ENCODE assay signal across 10 cellular contexts in the genomic region with DNA sequence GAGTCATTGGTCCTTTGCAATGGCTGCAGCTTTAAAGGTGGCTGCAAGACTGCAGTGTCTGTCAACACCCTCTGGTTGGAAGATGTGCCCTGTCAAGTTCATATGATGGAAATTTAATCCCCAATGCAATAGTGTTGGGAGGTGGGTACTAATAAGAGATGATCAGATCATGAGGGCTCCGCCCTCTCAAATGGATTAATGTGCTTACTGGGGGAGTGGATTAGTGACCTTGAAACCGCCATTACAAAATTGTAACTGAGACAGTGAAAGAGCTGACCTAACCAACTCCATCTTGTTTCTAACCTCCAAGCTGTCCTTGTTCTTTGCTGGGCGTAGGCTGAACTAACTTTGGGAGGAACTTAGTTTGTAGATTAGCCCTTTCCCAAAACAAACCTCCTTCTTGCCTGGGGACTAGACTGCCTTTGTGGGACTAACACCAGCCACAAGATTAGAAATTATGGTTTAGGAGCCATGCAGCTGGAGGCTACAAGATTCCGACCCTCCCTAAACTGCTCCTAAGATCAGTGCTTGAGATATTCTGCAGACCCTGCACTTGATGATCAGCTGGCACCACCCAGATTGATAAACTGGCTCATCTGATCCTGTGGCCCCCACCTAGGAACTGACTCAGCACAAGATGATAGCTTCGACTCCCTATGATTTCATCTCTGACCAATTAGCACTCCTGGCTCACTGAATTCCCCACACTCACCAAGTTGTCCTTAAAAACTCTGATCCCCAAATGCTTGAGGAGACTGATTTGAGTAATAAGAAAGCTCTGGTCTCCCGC. TPM values are rescaled to one million over a fixed set of nuclear protein-coding genes. Genes with fewer than 3 reads are reported as not detected.
"Had no signal": no experiment of that assay in that cellular context is flagged by ENCODE, and none has a peak within 500 bp of the region (broad histone marks: within the 10 kb centered on the region; RNA-seq: fewer than 3 reads in every experiment).

No MANE protein-coding gene starts in this region.

- H3K9ac ChIP-seq: GM23248 had no signal

- DNase-seq: GM23248, GOT3, H9, HCEC 1CT, IMR-90, KG1 had no signal

- H2AFZ ChIP-seq: GM23248 had no signal

- FAIRE-seq: H54, HTR-8/SVneo, K562 had no signal

- H3K27ac ChIP-seq: GM23248 had no signal

- H3K4me3 ChIP-seq: GM23248, K562 had no signal

- H3K4me3 Mint-ChIP-seq: H9 had no signal

- ATAC-seq: K562 had no signal

- H3K9me3 Mint-ChIP-seq: H9 had no signal

RNA-seq across cellular contexts. Expression of gene MYCN, which starts 13.7 kb away (rescaled TPM):
- total RNA-seq: GM23248, HT-29, IMR-90, K562 had no signal
- polyA plus RNA-seq: GM23248, IMR-90, K562 had no signal
